ENCODE assay signal across 1 cellular context in the genomic region with DNA sequence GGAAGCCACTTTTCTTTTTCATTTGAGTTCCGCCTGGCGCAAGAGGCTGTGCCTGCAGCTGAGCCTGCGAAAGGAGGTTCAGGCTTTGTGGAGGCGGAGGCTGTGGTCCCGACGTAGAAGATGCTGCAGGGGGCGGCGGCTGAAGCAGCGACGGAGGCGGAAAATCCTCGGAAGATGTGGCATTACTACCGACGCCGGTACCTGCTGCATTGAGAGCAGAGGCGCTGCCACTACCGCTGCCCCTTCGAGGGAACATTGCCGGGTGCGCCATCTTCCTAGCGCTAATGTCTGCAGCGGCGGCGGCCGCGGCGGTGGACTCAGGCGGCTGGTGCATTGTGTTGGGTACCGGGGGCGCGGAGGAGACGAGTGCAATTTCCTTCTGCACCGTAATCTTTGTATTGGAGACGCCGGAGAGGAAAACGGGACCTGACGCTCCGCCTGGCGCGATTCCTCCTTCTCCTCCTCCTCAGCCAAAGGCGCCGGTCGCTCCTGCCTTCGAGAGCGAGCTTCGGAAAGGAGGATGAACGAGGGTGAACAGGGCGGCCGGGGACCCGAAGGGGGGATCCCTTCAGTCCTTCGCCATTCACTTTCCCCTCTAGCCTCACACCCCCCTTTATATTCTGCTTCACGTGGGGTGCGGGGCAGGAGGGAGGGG.
TF ChIP-seq lines count a peak whose summit lies in the region.

A gene (minus strand): TSS at position 590 of the 655 bp plus-strand sequence. CDS start 256 bp downstream, at position 334.

TF ChIP-seq in HCT116, 20 proteins besides CTCF, POLR2A, EP300 and RAD21 (continued from another document):
- TF ChIP-seq, protein P1, sequence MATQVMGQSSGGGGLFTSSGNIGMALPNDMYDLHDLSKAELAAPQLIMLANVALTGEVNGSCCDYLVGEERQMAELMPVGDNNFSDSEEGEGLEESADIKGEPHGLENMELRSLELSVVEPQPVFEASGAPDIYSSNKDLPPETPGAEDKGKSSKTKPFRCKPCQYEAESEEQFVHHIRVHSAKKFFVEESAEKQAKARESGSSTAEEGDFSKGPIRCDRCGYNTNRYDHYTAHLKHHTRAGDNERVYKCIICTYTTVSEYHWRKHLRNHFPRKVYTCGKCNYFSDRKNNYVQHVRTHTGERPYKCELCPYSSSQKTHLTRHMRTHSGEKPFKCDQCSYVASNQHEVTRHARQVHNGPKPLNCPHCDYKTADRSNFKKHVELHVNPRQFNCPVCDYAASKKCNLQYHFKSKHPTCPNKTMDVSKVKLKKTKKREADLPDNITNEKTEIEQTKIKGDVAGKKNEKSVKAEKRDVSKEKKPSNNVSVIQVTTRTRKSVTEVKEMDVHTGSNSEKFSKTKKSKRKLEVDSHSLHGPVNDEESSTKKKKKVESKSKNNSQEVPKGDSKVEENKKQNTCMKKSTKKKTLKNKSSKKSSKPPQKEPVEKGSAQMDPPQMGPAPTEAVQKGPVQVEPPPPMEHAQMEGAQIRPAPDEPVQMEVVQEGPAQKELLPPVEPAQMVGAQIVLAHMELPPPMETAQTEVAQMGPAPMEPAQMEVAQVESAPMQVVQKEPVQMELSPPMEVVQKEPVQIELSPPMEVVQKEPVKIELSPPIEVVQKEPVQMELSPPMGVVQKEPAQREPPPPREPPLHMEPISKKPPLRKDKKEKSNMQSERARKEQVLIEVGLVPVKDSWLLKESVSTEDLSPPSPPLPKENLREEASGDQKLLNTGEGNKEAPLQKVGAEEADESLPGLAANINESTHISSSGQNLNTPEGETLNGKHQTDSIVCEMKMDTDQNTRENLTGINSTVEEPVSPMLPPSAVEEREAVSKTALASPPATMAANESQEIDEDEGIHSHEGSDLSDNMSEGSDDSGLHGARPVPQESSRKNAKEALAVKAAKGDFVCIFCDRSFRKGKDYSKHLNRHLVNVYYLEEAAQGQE (IDR thresholded peaks at IDR 0.05; ENCODE audit: low read depth): no peak
- no peak for TF ChIP-seq JUND (IDR thresholded peaks at IDR 0.05)
- TF ChIP-seq YY1 (IDR thresholded peaks at IDR 0.05; ENCODE audit: extremely low read depth, insufficient replicate concordance, low read depth, low read length): no peak
- no peak for TF ChIP-seq ZNF274 (IDR thresholded peaks at IDR 0.05; ENCODE audit: low read depth, low read length)
- no peak for TF ChIP-seq FOSL1 (IDR thresholded peaks at IDR 0.05; ENCODE audit: low read depth)
- TF ChIP-seq ZFX (IDR thresholded peaks at IDR 0.05): no peak
- TF ChIP-seq SP1 (IDR thresholded peaks at IDR 0.05; ENCODE audit: low read depth): no peak
- TF ChIP-seq TCF7L2 (IDR thresholded peaks at IDR 0.05; ENCODE audit: borderline replicate concordance, extremely low read depth, insufficient read depth, insufficient read length): no peak
- TF ChIP-seq CEBPB (IDR thresholded peaks at IDR 0.05; ENCODE audit: low read depth): no peak
- TF ChIP-seq CBX3 (IDR thresholded peaks at IDR 0.05; ENCODE audit: low read depth): no peak
- no peak for TF ChIP-seq SRF (IDR thresholded peaks at IDR 0.05; ENCODE audit: low read depth)
- TF ChIP-seq, protein P2, sequence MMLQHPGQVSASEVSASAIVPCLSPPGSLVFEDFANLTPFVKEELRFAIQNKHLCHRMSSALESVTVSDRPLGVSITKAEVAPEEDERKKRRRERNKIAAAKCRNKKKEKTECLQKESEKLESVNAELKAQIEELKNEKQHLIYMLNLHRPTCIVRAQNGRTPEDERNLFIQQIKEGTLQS (IDR thresholded peaks at IDR 0.05): no peak
- TF ChIP-seq, protein P3, sequence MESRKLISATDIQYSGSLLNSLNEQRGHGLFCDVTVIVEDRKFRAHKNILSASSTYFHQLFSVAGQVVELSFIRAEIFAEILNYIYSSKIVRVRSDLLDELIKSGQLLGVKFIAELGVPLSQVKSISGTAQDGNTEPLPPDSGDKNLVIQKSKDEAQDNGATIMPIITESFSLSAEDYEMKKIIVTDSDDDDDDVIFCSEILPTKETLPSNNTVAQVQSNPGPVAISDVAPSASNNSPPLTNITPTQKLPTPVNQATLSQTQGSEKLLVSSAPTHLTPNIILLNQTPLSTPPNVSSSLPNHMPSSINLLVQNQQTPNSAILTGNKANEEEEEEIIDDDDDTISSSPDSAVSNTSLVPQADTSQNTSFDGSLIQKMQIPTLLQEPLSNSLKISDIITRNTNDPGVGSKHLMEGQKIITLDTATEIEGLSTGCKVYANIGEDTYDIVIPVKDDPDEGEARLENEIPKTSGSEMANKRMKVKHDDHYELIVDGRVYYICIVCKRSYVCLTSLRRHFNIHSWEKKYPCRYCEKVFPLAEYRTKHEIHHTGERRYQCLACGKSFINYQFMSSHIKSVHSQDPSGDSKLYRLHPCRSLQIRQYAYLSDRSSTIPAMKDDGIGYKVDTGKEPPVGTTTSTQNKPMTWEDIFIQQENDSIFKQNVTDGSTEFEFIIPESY (IDR thresholded peaks at IDR 0.05; ENCODE audit: extremely low read depth, insufficient replicate concordance, low read length): no peak
- no peak for TF ChIP-seq EZH2 (IDR thresholded peaks at IDR 0.05)
- no peak for TF ChIP-seq ELF1 (IDR thresholded peaks at IDR 0.05; ENCODE audit: borderline replicate concordance, low read depth)
TF ChIP-seq in HCT116: peak in this region for 0.
